15 cellular contexts compared by ENCODE assay signal in genomic region chr1:220274122-220274855, GRCh38. TPM values are rescaled to one million over a fixed set of nuclear protein-coding genes. Genes with fewer than 3 reads are reported as not detected.
DNase-seq lines count a peak whose midpoint lies in the region; ATAC-seq and TF ChIP-seq lines count a peak whose summit lies in the region.
"Had no signal": no experiment of that assay in that cellular context is flagged by ENCODE, and none has a peak within 500 bp of the region (broad histone marks: within the 10 kb centered on the region; RNA-seq: fewer than 3 reads in every experiment).

No MANE protein-coding gene starts in this region.

- no peak for ATAC-seq in activated naive CD8-positive, alpha-beta T cell treated with anti-CD3 and anti-CD28 coated beads, Interleukin-2, amount 50 U/mL, for 24 hours
- no peak for ATAC-seq in GM21737 (IDR thresholded peaks at IDR 0.05; ENCODE audit: unreplicated experiment)
- ATAC-seq: activated T-cell treated with anti-CD3 and anti-CD28 coated beads, Interleukin-2, amount 50 U/mL, for 72 hours; GM12878 had no signal

- no peak overlapping the region for H3K4me3 Mint-ChIP-seq in activated naive CD8-positive, alpha-beta T cell treated with anti-CD3 and anti-CD28 coated beads, Interleukin-2, amount 50 U/mL, for 24 hours
- H3K4me3 Mint-ChIP-seq in activated naive CD8-positive, alpha-beta T cell treated with anti-CD3 and anti-CD28 coated beads for 36 hours, result no peak overlapping the region
- H3K4me3 Mint-ChIP-seq: activated T-cell treated with anti-CD3 and anti-CD28 coated beads, Interleukin-2, amount 50 U/mL, for 72 hours had no signal

- H3K36me3 ChIP-seq in SK-N-MC (ENCODE audit: insufficient read depth, low read length), result peaks cover 12% of the 10 kb centered on the region; the same call in 1 of the 2 replicates
- peaks cover 0 to 6% (median 0%) of the 10 kb centered on the region in 3 donors for H3K36me3 ChIP-seq in tibial nerve
- H3K36me3 ChIP-seq: transverse colon had no signal

- no peak for TF ChIP-seq POLR2A in tibial nerve (IDR thresholded peaks at IDR 0.05)

- H3K27ac ChIP-seq in SK-N-MC (peak overlapping the region; percentile 52; the same call in 1 of the 2 replicates), tibial nerve (peak overlapping the region in 3 of 4 donors; percentile 1 to 97 (median 91))
- H3K27ac ChIP-seq: SJSA1, transverse colon had no signal

- 35 to 52% methylated on average over 3 of the region's 3 CpGs for WGBS in tibial nerve, 2 donors

- H3K9me3 ChIP-seq in SK-N-MC (ENCODE audit: low read depth, low read length) (no peaks in the 10 kb centered on the region), tibial nerve (no peaks in the 10 kb centered on the region)
- H3K9me3 ChIP-seq: MG63, SJSA1, transverse colon had no signal

- H3K4me1 ChIP-seq in tibial nerve, result peaks cover 3 to 43% (median 19%) of the 10 kb centered on the region in 4 donors

- TF ChIP-seq CTCF in fibroblast of the aortic adventitia (IDR thresholded peaks at IDR 0.05; ENCODE audit: insufficient read depth, low read length), result no peak
- TF ChIP-seq CTCF in tibial nerve (IDR thresholded peaks at IDR 0.05), result no peak

- H3K27ac Mint-ChIP-seq in activated naive CD8-positive, alpha-beta T cell treated with anti-CD3 and anti-CD28 coated beads, Interleukin-2, amount 50 U/mL, for 24 hours, result peak overlapping the region; percentile 31
- H3K27ac Mint-ChIP-seq in activated naive CD8-positive, alpha-beta T cell treated with anti-CD3 and anti-CD28 coated beads for 36 hours, result no peak overlapping the region
- H3K27ac Mint-ChIP-seq: activated T-cell treated with anti-CD3 and anti-CD28 coated beads, Interleukin-2, amount 50 U/mL, for 72 hours had no signal

- H3K4me1 Mint-ChIP-seq in activated naive CD8-positive, alpha-beta T cell treated with anti-CD3 and anti-CD28 coated beads, Interleukin-2, amount 50 U/mL, for 24 hours, result peaks cover 10% of the 10 kb centered on the region
- H3K4me1 Mint-ChIP-seq in activated naive CD8-positive, alpha-beta T cell treated with anti-CD3 and anti-CD28 coated beads for 36 hours, result peaks cover 4% of the 10 kb centered on the region

- peak overlapping the region; percentile 16 for H3K9ac ChIP-seq in SK-N-MC (ENCODE audit: insufficient read length)

- no peaks in the 10 kb centered on the region for H3K36me3 Mint-ChIP-seq in activated naive CD8-positive, alpha-beta T cell treated with anti-CD3 and anti-CD28 coated beads, Interleukin-2, amount 50 U/mL, for 24 hours (ENCODE audit: low read depth)
- H3K36me3 Mint-ChIP-seq in activated naive CD8-positive, alpha-beta T cell treated with anti-CD3 and anti-CD28 coated beads for 36 hours, result peaks cover 3% of the 10 kb centered on the region
- H3K36me3 Mint-ChIP-seq: naive B cell had no signal

- peaks cover 13% of the 10 kb centered on the region for H3K27me3 Mint-ChIP-seq in activated naive CD8-positive, alpha-beta T cell treated with anti-CD3 and anti-CD28 coated beads, Interleukin-2, amount 50 U/mL, for 24 hours
- peaks cover 9% of the 10 kb centered on the region for H3K27me3 Mint-ChIP-seq in activated naive CD8-positive, alpha-beta T cell treated with anti-CD3 and anti-CD28 coated beads for 36 hours

- 0 out of 2 replicates have a peak overlapping the region, but pooled peaks have one; percentile 2 for H3K4me3 ChIP-seq in SK-N-MC
- no peak overlapping the region for H3K4me3 ChIP-seq in fibroblast of the aortic adventitia (ENCODE audit: low read depth, low read length)
- no peak overlapping the region for H3K4me3 ChIP-seq in tibial nerve
- H3K4me3 ChIP-seq: GM12878, MG63, SJSA1, transverse colon had no signal

- no peaks in the 10 kb centered on the region for H3K27me3 ChIP-seq in tibial nerve
- H3K27me3 ChIP-seq: SJSA1 had no signal

- no peak for DNase-seq in activated naive CD8-positive, alpha-beta T cell treated with anti-CD3 and anti-CD28 coated beads, Interleukin-2, amount 50 U/mL, for 24 hours
- no peak for DNase-seq in activated naive CD8-positive, alpha-beta T cell treated with anti-CD3 and anti-CD28 coated beads for 36 hours
- DNase-seq in SK-N-MC (ENCODE audit: low read depth, low spot score) (no peak), fibroblast of the aortic adventitia (ENCODE audit: low read depth) (peak; percentile 70), tibial nerve (ENCODE audit: low spot score in 2 of 2) (no peak), activated T-cell treated with anti-CD3 and anti-CD28 coated beads for 4 hours (no peak)
- no peak for DNase-seq in activated naive CD4-positive, alpha-beta T cell treated with Interleukin-2 at 50 U/mL for 16 hours
- DNase-seq: activated T-cell treated with anti-CD3 and anti-CD28 coated beads, Interleukin-2, amount 50 U/mL, for 72 hours; MG63; naive B cell; NCI-H345; transverse colon had no signal

- H3K9me3 Mint-ChIP-seq in activated naive CD8-positive, alpha-beta T cell treated with anti-CD3 and anti-CD28 coated beads, Interleukin-2, amount 50 U/mL, for 24 hours, result no peaks in the 10 kb centered on the region
- no peaks in the 10 kb centered on the region for H3K9me3 Mint-ChIP-seq in activated naive CD8-positive, alpha-beta T cell treated with anti-CD3 and anti-CD28 coated beads for 36 hours
- H3K9me3 Mint-ChIP-seq: activated T-cell treated with anti-CD3 and anti-CD28 coated beads, Interleukin-2, amount 50 U/mL, for 72 hours; naive B cell had no signal

- TF ChIP-seq EP300 in tibial nerve (IDR thresholded peaks at IDR 0.05), result peak in 1 of 2 donors; percentile 58

RNA-seq across cellular contexts. Expression of gene RAB3GAP2, which starts 2.0 kb away (rescaled TPM):
- 10 to 100 TPM; 51.0 to 55.9 TPM for total RNA-seq in activated naive CD8-positive, alpha-beta T cell treated with anti-CD3 and anti-CD28 coated beads for 36 hours
- 32.4 and 39.7 TPM in 2 replicates for total RNA-seq in fibroblast of the aortic adventitia (ENCODE audit: low replicate concordance)
- total RNA-seq in tibial nerve, result 10 to 100 TPM; 30.6 to 36.8 (median 31.2) TPM
